16 cellular contexts compared by ENCODE assay signal in genomic region chr5:114238771-114239313, GRCh38.
"Had no signal": no experiment of that assay in that cellular context is flagged by ENCODE, and none has a peak within 500 bp of the region (broad histone marks: within the 10 kb centered on the region; RNA-seq: fewer than 3 reads in every experiment).

No MANE protein-coding gene starts in this region.

- H3K27ac ChIP-seq: coronary artery, hepatocyte, prostate gland, right atrium auricular region, suprapubic skin had no signal

- H3K9me3 ChIP-seq: prostate gland, right atrium auricular region, suprapubic skin had no signal

- ATAC-seq: activated CD8-positive, alpha-beta T cell treated with anti-CD3 and anti-CD28 coated beads for 36 hours; naive thymus-derived CD4-positive, alpha-beta T cell had no signal

- H3K27me3 ChIP-seq: hepatocyte, right atrium auricular region, suprapubic skin had no signal

- DNase-seq: activated CD4-positive, alpha-beta T cell treated with anti-CD3 and anti-CD28 coated beads for 48 hours; activated CD4-positive, CD25-positive, alpha-beta regulatory T cell; activated CD8-positive, alpha-beta T cell treated with anti-CD3 and anti-CD28 coated beads for 36 hours; activated naive CD4-positive, alpha-beta T cell treated with Interleukin-2 at 50 U/mL for 16 hours; activated naive CD8-positive, alpha-beta T cell treated with anti-CD3 and anti-CD28 coated beads, Interleukin-2, amount 10 ng/mL, durations not matched to agents 7 days and 5 days; activated T-cell treated with anti-CD3 and anti-CD28 coated beads, Interleukin-2, amount 50 U/mL, for 1 hour; aorta; erythroblast; mesendoderm; naive thymus-derived CD4-positive, alpha-beta T cell; trophoblast cell had no signal

- H3K4me3 ChIP-seq: coronary artery, hepatocyte, prostate gland, right atrium auricular region, suprapubic skin had no signal

- H3K36me3 ChIP-seq: prostate gland, right atrium auricular region, suprapubic skin had no signal

- H3K79me2 ChIP-seq: hepatocyte had no signal

- H3K4me2 ChIP-seq: hepatocyte had no signal

- H3K4me1 ChIP-seq: prostate gland, right atrium auricular region, suprapubic skin had no signal

- H2AFZ ChIP-seq: hepatocyte had no signal
